1 cellular context compared by ENCODE assay signal in genomic region chr2:136362676-136363390, GRCh38.
TF ChIP-seq lines count a peak whose summit lies in the region.

No MANE protein-coding gene starts in this region.

TF ChIP-seq in GM12878, 131 proteins besides CTCF, POLR2A, EP300 and RAD21 (continued from another document and continues in another):
- TF ChIP-seq ZBTB40 (IDR thresholded peaks at IDR 0.05; ENCODE audit: borderline replicate concordance): no peak
- TF ChIP-seq RELB (IDR thresholded peaks at IDR 0.05; ENCODE audit: low read depth): peak; percentile 32; the same call in 1 of the 2 replicates
- TF ChIP-seq HDAC2 (IDR thresholded peaks at IDR 0.05): no peak
- TF ChIP-seq MEF2B (IDR thresholded peaks at IDR 0.05; ENCODE audit: partially characterized antibody, poor library complexity, severe bottlenecking): peak; percentile 28
- no peak for TF ChIP-seq NFYA (IDR thresholded peaks at IDR 0.05; ENCODE audit: borderline replicate concordance, low read depth, low read length)
- TF ChIP-seq BRCA1 (IDR thresholded peaks at IDR 0.05; ENCODE audit: low read depth, low read length): no peak
- TF ChIP-seq ZNF274 (IDR thresholded peaks at IDR 0.05; ENCODE audit: insufficient read depth, insufficient read length): no peak
- TF ChIP-seq YBX1 (IDR thresholded peaks at IDR 0.05): no peak
- no peak for TF ChIP-seq MYB (IDR thresholded peaks at IDR 0.05; ENCODE audit: borderline replicate concordance, low read depth, low read length)
- peak; percentile 78; the same call in 1 of the 2 replicates for TF ChIP-seq BMI1 (IDR thresholded peaks at IDR 0.05; ENCODE audit: borderline replicate concordance)
- no peak for TF ChIP-seq PKNOX1 (IDR thresholded peaks at IDR 0.05)
- no peak for TF ChIP-seq TBL1XR1 (IDR thresholded peaks at IDR 0.05; ENCODE audit: low read depth, low read length)
- TF ChIP-seq SREBF1 (IDR thresholded peaks at IDR 0.05; ENCODE audit: low read length): no peak
- no peak for TF ChIP-seq POLR2AphosphoS5 (IDR thresholded peaks at IDR 0.05; ENCODE audit: low read length)
- peak; percentile 67 for TF ChIP-seq NBN (IDR thresholded peaks at IDR 0.05)
- peak; percentile 85 for TF ChIP-seq MLLT1 (IDR thresholded peaks at IDR 0.05)
- no peak for TF ChIP-seq SMAD1 (IDR thresholded peaks at IDR 0.05; ENCODE audit: low read depth, partially characterized antibody)
- TF ChIP-seq HDGF (IDR thresholded peaks at IDR 0.05): no peak
- TF ChIP-seq ZBTB4 (CRISPR knock-in tag; IDR thresholded peaks at IDR 0.05): no peak
- no peak for TF ChIP-seq ZNF592 (IDR thresholded peaks at IDR 0.05)
- no peak for TF ChIP-seq SIX5 (IDR thresholded peaks at IDR 0.05; ENCODE audit: low read depth, low read length, severe bottlenecking)
- peak; percentile 95; the same call in 1 of the 2 replicates for TF ChIP-seq ZBED1 (IDR thresholded peaks at IDR 0.05; ENCODE audit: borderline replicate concordance)
- TF ChIP-seq YY1 (IDR thresholded peaks at IDR 0.05; ENCODE audit: low read depth, low read length): no peak
- TF ChIP-seq POU2F2 (IDR thresholded peaks at IDR 0.05; ENCODE audit: borderline replicate concordance, low read depth, low read length): peak; percentile 91; the same call in 2 of the 3 replicates
- TF ChIP-seq PRDM15 (CRISPR knock-in tag; IDR thresholded peaks at IDR 0.05): no peak
- TF ChIP-seq ZNF207 (IDR thresholded peaks at IDR 0.05; ENCODE audit: borderline replicate concordance): peak; percentile 22; the same call in 1 of the 2 replicates
- TF ChIP-seq ELK1 (IDR thresholded peaks at IDR 0.05; ENCODE audit: low read depth, low read length): no peak
- TF ChIP-seq MAX (IDR thresholded peaks at IDR 0.05; ENCODE audit: low read depth, low read length): no peak
- TF ChIP-seq KAT2A (conservative IDR thresholded peaks at IDR 0.05; ENCODE audit: control insufficient read depth, low read depth, low read length): no peak
- TF ChIP-seq MYC (IDR thresholded peaks at IDR 0.05; ENCODE audit: insufficient read depth, insufficient read length, insufficient replicate concordance, low read length, severe bottlenecking): no peak
- TF ChIP-seq CBX3 (IDR thresholded peaks at IDR 0.05; ENCODE audit: borderline replicate concordance, low read depth): no peak
- TF ChIP-seq GABPA (IDR thresholded peaks at IDR 0.05; ENCODE audit: low read depth): peak; percentile 69; the same call in 1 of the 2 replicates
- TF ChIP-seq ESRRA (IDR thresholded peaks at IDR 0.05; ENCODE audit: low read length): no peak
- TF ChIP-seq USF1 (IDR thresholded peaks at IDR 0.05; ENCODE audit: borderline replicate concordance, extremely low read length, insufficient read depth, low read depth, low read length): no peak
- TF ChIP-seq ATF7 (IDR thresholded peaks at IDR 0.05; ENCODE audit: low read depth): peak; percentile 81
- TF ChIP-seq STAT3 (IDR thresholded peaks at IDR 0.05; ENCODE audit: low read depth, low read length): no peak
